In genomic region chr22:21055564-21055834, GRCh38 we compare ENCODE assay signal across 22 cellular contexts. TPM values are rescaled to one million over a fixed set of nuclear protein-coding genes. Genes with fewer than 3 reads are reported as not detected.
"Had no signal": no experiment of that assay in that cellular context is flagged by ENCODE, and none has a peak within 500 bp of the region (broad histone marks: within the 10 kb centered on the region; RNA-seq: fewer than 3 reads in every experiment).

No MANE protein-coding gene starts in this region.

- H3K9me3 Mint-ChIP-seq: natural killer cell treated with Interleukin-12 subunit alpha and Interleukin-12 subunit beta and Interleukin-15 and Interleukin-18, amount 100 ng/mL, for 72 hours had no signal

- H3K36me3 ChIP-seq: esophagus muscularis mucosa, prostate gland, right lobe of liver, spleen had no signal

- ATAC-seq: left lobe of liver; mucosa of descending colon; natural killer cell treated with Interleukin-12 subunit alpha and Interleukin-12 subunit beta and Interleukin-15 and Interleukin-18, amount 100 ng/mL, for 72 hours; right lobe of liver; SK-N-SH treated with all-trans-retinoic acid at 6 μM for 48 hours had no signal

- H3K27ac Mint-ChIP-seq: activated naive CD8-positive, alpha-beta T cell; natural killer cell treated with Interleukin-12 subunit alpha and Interleukin-12 subunit beta and Interleukin-15 and Interleukin-18, amount 100 ng/mL, for 72 hours had no signal

- H3K27me3 Mint-ChIP-seq: activated naive CD8-positive, alpha-beta T cell had no signal

- H3K27ac ChIP-seq: dorsolateral prefrontal cortex, esophagus muscularis mucosa, prostate gland, right lobe of liver, spleen had no signal

- H3K4me1 ChIP-seq: esophagus muscularis mucosa, prostate gland, right lobe of liver had no signal

- H3K4me3 Mint-ChIP-seq: natural killer cell treated with Interleukin-12 subunit alpha and Interleukin-12 subunit beta and Interleukin-15 and Interleukin-18, amount 100 ng/mL, for 72 hours had no signal

- H3K36me3 Mint-ChIP-seq: activated naive CD8-positive, alpha-beta T cell; natural killer cell treated with Interleukin-12 subunit alpha and Interleukin-12 subunit beta and Interleukin-15 and Interleukin-18, amount 100 ng/mL, for 72 hours had no signal

- H3K4me3 ChIP-seq: dorsolateral prefrontal cortex, esophagus muscularis mucosa, mucosa of descending colon, prostate gland, right lobe of liver, spleen had no signal

- H3K9me3 ChIP-seq: esophagus muscularis mucosa, mucosa of descending colon, prostate gland, right lobe of liver, spleen had no signal

- DNase-seq: activated CD4-positive, alpha-beta T cell treated with anti-CD3 and anti-CD28 coated beads, Interleukin-2, amount 50 U/mL, for 48 hours; activated CD4-positive, CD25-positive, alpha-beta regulatory T cell; activated CD8-positive, alpha-beta memory T cell treated with anti-CD3 and anti-CD28 coated beads, Interleukin-2, amount 50 U/mL, for 4 hours; anterior cingulate cortex; dorsolateral prefrontal cortex; mammary epithelial cell; mucosa of descending colon; right lobe of liver; stimulated activated naive CD4-positive, alpha-beta T cell treated with Interleukin-2 at 50 U/mL for 16 hours; T-helper 2 cell had no signal

RNA-seq across cellular contexts. Expression of gene LRRC74B, which starts 9.8 kb away (rescaled TPM):
- total RNA-seq: cerebellum; esophagus muscularis mucosa; fibroblast of villous mesenchyme; left lobe of liver; mammary epithelial cell; natural killer cell treated with Interleukin-12 subunit alpha and Interleukin-12 subunit beta and Interleukin-15 and Interleukin-18, amount 100 ng/mL, for 72 hours; omental fat pad; right lobe of liver; spleen; temporal lobe; ureter had no signal
- polyA plus RNA-seq: mammary epithelial cell had no signal

RNA-seq across cellular contexts. Expression of gene SLC7A4, which starts 23.1 kb away (rescaled TPM):
- total RNA-seq: natural killer cell treated with Interleukin-12 subunit alpha and Interleukin-12 subunit beta and Interleukin-15 and Interleukin-18, amount 100 ng/mL, for 72 hours had no signal

RNA-seq across cellular contexts. Expression of gene P2RX6, which starts 40.5 kb away (rescaled TPM):
- total RNA-seq: natural killer cell treated with Interleukin-12 subunit alpha and Interleukin-12 subunit beta and Interleukin-15 and Interleukin-18, amount 100 ng/mL, for 72 hours had no signal
